ENCODE assay signal across 9 cellular contexts in the genomic region with DNA sequence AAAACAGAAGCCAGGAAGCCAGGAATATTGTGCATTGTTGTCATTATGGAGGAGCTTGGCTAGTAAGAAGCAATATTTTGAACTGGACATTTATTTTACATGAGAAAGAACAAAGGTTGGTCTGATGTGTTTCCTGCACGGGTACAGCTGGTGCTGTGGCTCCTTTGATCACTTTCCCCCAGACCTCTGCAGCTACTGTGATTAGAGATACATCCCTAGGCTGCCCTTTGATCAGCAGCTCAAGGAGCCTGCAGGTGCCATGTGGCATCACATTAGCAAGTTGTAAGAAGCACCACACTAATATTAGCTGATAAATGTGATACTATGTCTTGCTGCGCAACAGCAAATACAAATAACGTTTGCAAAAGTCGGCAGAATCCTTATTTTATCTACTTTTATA. TPM values are rescaled to one million over a fixed set of nuclear protein-coding genes. Genes with fewer than 3 reads are reported as not detected.
DNase-seq lines count a peak whose midpoint lies in the region; ATAC-seq and TF ChIP-seq lines count a peak whose summit lies in the region.
"Had no signal": no experiment of that assay in that cellular context is flagged by ENCODE, and none has a peak within 500 bp of the region (broad histone marks: within the 10 kb centered on the region; RNA-seq: fewer than 3 reads in every experiment).

No MANE protein-coding gene starts in this region.

- H3K79me2 ChIP-seq in fibroblast of lung (ENCODE audit: control insufficient read depth, insufficient read depth, low read length): peaks cover 67% of the 10 kb centered on the region
- peaks cover 24% of the 10 kb centered on the region for H3K79me2 ChIP-seq in parathyroid adenoma

- no peak for DNase-seq in BJ (ENCODE audit: low read depth)
- DNase-seq in SJCRH30: peak in 1 of 2 experiments; percentile 18
- no peak for DNase-seq in fibroblast of lung (ENCODE audit: low read depth in 2 of 2)
- DNase-seq in SHP77 (lab: John Stamatoyannopoulos, UW): no peak
- DNase-seq in DMS79 (lab: John Stamatoyannopoulos, UW): no peak
- DNase-seq in mesenteric fat pad (ENCODE audit: low spot score): no peak
- DNase-seq: activated CD8-positive, alpha-beta memory T cell treated with anti-CD3 and anti-CD28 coated beads, Interleukin-2, amount 50 U/mL, for 4 hours had no signal

- no peaks in the 10 kb centered on the region for H4K20me1 ChIP-seq in fibroblast of lung (ENCODE audit: control insufficient read depth, extremely low read depth, insufficient read depth, low read length)

- peak overlapping the region; percentile 75 for H3K4me3 ChIP-seq in BJ (ENCODE audit: low read depth, low read length)
- H3K4me3 ChIP-seq in SJCRH30: peak overlapping the region; percentile 72
- peak overlapping the region; percentile 81 to 99 (median 98) for H3K4me3 ChIP-seq in fibroblast of lung (replicated peaks in 1 of 4; ENCODE audit: control extremely low read depth in 1 of 4, insufficient read depth in 1 of 4, low read depth in 3 of 4, low read length in 4 of 4)
- H3K4me3 ChIP-seq in parathyroid adenoma (ENCODE audit: low read depth, low read length): peak overlapping the region; percentile 92

- POLR2A ChIA-PET in BJ (lab: Charles Lee): interaction anchor here (0.7 kb wide), 1 partner anchor 36 kb away, joined by 4 read pairs; no protein-coding TSS in a partner anchor

- H3K36me3 ChIP-seq in BJ (ENCODE audit: control insufficient read depth, insufficient read depth, low read length) (no peaks in the 10 kb centered on the region), SJCRH30 (no peaks in the 10 kb centered on the region), fibroblast of lung (ENCODE audit: control insufficient read depth, insufficient read depth, low read length) (no peaks in the 10 kb centered on the region), parathyroid adenoma (ENCODE audit: control insufficient read depth, insufficient read depth, low read length) (no peaks in the 10 kb centered on the region)

- H2AFZ ChIP-seq in fibroblast of lung (ENCODE audit: low read length) (no peak overlapping the region), parathyroid adenoma (no peak overlapping the region)

- no peak for ATAC-seq in GM19023 (IDR thresholded peaks at IDR 0.05; ENCODE audit: unreplicated experiment)

- H3K4me2 ChIP-seq in fibroblast of lung (ENCODE audit: extremely low read depth, insufficient read depth, low read length) (peak overlapping the region; percentile 86), parathyroid adenoma (ENCODE audit: low read length) (peak overlapping the region; percentile 76)

- H3K27me3 ChIP-seq in BJ (ENCODE audit: control insufficient read depth, insufficient read depth, low read length): no peaks in the 10 kb centered on the region
- no peaks in the 10 kb centered on the region for H3K27me3 ChIP-seq in SJCRH30
- H3K27me3 ChIP-seq in fibroblast of lung (ENCODE audit: control insufficient read depth, insufficient read depth, low read length): no peaks in the 10 kb centered on the region
- no peaks in the 10 kb centered on the region for H3K27me3 ChIP-seq in parathyroid adenoma (ENCODE audit: control insufficient read depth, insufficient read depth, low read length)

- CTCF ChIA-PET in BJ (lab: Yijun Ruan, JAX): interaction anchor here (0.5 to 5.1 kb wide), 19 partner anchors 10 to 675 kb away, joined by 3 to 47 read pairs (median 5); no protein-coding TSS in a partner anchor

- H3K4me1 ChIP-seq in SJCRH30 (peaks cover 2% of the 10 kb centered on the region), fibroblast of lung (ENCODE audit: control insufficient read depth, extremely low read depth, insufficient read depth, low read length) (peaks cover 8% of the 10 kb centered on the region), parathyroid adenoma (peaks cover 7% of the 10 kb centered on the region)

- H3K9ac ChIP-seq in fibroblast of lung (ENCODE audit: insufficient read depth, low read length) (no peak overlapping the region), parathyroid adenoma (no peak overlapping the region)

- no peak for TF ChIP-seq CTCF in BJ (IDR thresholded peaks at IDR 0.05; ENCODE audit: insufficient read depth, low read depth, low read length)
- no peak for TF ChIP-seq CTCF in fibroblast of lung (conservative IDR thresholded peaks at IDR 0.05 in 1 of 2, IDR thresholded peaks at IDR 0.05 in 1 of 2; ENCODE audit: low read depth in 1 of 2, low read length in 2 of 2)
- TF ChIP-seq CTCF in parathyroid adenoma (IDR thresholded peaks at IDR 0.05): no peak

- H3K9me3 ChIP-seq in SJCRH30 (replicated peaks) (no peaks in the 10 kb centered on the region), fibroblast of lung (ENCODE audit: control insufficient read depth, insufficient read depth, low read depth, low read length) (no peaks in the 10 kb centered on the region), parathyroid adenoma (ENCODE audit: control insufficient read depth, low read length) (no peaks in the 10 kb centered on the region)

- H3K27ac ChIP-seq in SJCRH30 (peak overlapping the region; percentile 60; the same call in 1 of the 2 replicates), fibroblast of lung (ENCODE audit: insufficient read depth, low read length) (peak overlapping the region; percentile 4), parathyroid adenoma (peak overlapping the region; percentile 66)

RNA-seq across cellular contexts. Expression of gene PDGFC, which starts 2.5 kb away (rescaled TPM):
- polyA plus RNA-seq in BJ (2011; rRNA removed): 22.4 and 35.5 TPM in 2 replicates
- polyA minus RNA-seq in BJ (2011; rRNA and poly(A)+ RNA removed): 34.0 and 40.9 TPM in 2 replicates
- total RNA-seq in SJCRH30 (2014; rRNA removed; shearing (Covaris generic)): 14.1 and 14.6 TPM in 2 replicates
- total RNA-seq in fibroblast of lung: 67.3 and 103 TPM in 2 replicates
- polyA plus RNA-seq in fibroblast of lung: 43.4 and 55.3 TPM in 2 replicates
- 46.0 and 65.9 TPM in 2 replicates for polyA plus RNA-seq in fibroblast of lung (2012)
- polyA minus RNA-seq in fibroblast of lung (ENCODE audit: low replicate concordance): 44.5 and 45.4 TPM in 2 replicates
- 26.8 TPM for total RNA-seq in mesenteric fat pad

Comparison
In these comparisons a context has a peak if more than half of its experiments do, and no peak if none do; other contexts are left out.
1. H3K27ac ChIP-seq: peak in every context shown above with its lines; median percentile 66 in parathyroid adenoma; 60 in SJCRH30; 4 in fibroblast of lung.